Comparison of ENCODE assay signal across 21 cellular contexts in genomic region chr11:121540627-121541026, GRCh38.
A peak's percentile ranks its signal among the peaks of the same experiment; 100 is the strongest.
DNase-seq lines count a peak whose midpoint lies in the region; ATAC-seq and TF ChIP-seq lines count a peak whose summit lies in the region.
"Had no signal": no experiment of that assay in that cellular context is flagged by ENCODE, and none has a peak within 500 bp of the region (broad histone marks: within the 10 kb centered on the region; RNA-seq: fewer than 3 reads in every experiment).

No MANE protein-coding gene starts in this region.

- H3K9me3 ChIP-seq in mammary epithelial cell (replicated peaks; ENCODE audit: insufficient read depth, low read length) = no peaks in the 10 kb centered on the region
- H3K9me3 ChIP-seq: pancreas, vagina had no signal

- CTCF ChIA-PET in mammary epithelial cell (lab: Charles Lee; ENCODE audit: low non-redundant PET) = interaction anchor here (0.6 to 0.7 kb wide), 2 partner anchors 73 to 544 kb away, joined by 3 to 5 read pairs; no protein-coding TSS in a partner anchor

- 0% methylated on average over 3 of the region's 3 CpGs for WGBS in mammary epithelial cell (ENCODE audit: low coverage, missing lambda C conversion rate)

- ATAC-seq in stimulated activated naive CD8-positive, alpha-beta T cell treated with anti-CD3 and anti-CD28 coated beads, Interleukin-15, Interleukin-2, amounts not matched to agents 100 U/mL and 50 U/mL, for 24 hours = peak; percentile 72
- no peak for ATAC-seq in HG03378 (IDR thresholded peaks at IDR 0.05; ENCODE audit: unreplicated experiment)
- ATAC-seq: left colon; pancreas; stimulated activated naive B cell treated with anti-CD40 and anti-IgM and Interleukin-4, amounts not matched to agents 10 μg/mL and 1 μg/mL and 100 μg/mL, for 72 hours had no signal

- H3K27ac Mint-ChIP-seq in activated naive CD4-positive, alpha-beta T cell treated with anti-CD3 and anti-CD28 coated beads, Interleukin-2, amount 50 U/mL, for 24 hours = peak overlapping the region; percentile 75
- H3K27ac Mint-ChIP-seq: activated T-helper 1 cell treated with anti-CD3 and anti-CD28 coated beads, Interleukin-12 subunit alpha, Interleukin-12 subunit beta, Interleukin-2, Interleukin-4 antibody, amounts not matched to agents 30 ng/mL and 10 ng/mL and 1 ng/mL, durations not matched to agents 14 hours and 24 hours and 36 hours; dendritic cell treated with granulocyte-macrophage colony-stimulating factor and Interleukin-4, amounts not matched to agents 40 ng/mL and 50 ng/mL, for 4 days; H9; stimulated activated naive B cell treated with anti-CD40 and anti-IgM and Interleukin-4, amounts not matched to agents 10 μg/mL and 1 μg/mL and 100 μg/mL, for 72 hours had no signal

- in situ Hi-C loops in mammary epithelial cell (cut with MboI; ENCODE audit: low sequenced_read_pairs in 2 of 2) = loop anchor here in 1 of 2 donors (10.0 kb wide), 1 partner anchor 86 kb away; the partner anchor contains the start of genes SORL1 and SORL1-AS1

- H3K36me3 ChIP-seq in mammary epithelial cell (ENCODE audit: insufficient read depth, low read length) = no peaks in the 10 kb centered on the region
- H3K36me3 ChIP-seq: pancreas had no signal

- DNase-seq in activated naive CD4-positive, alpha-beta T cell (lab: John Stamatoyannopoulos, UW) = no peak
- peak; percentile 70 for DNase-seq in NCI-H1436 (lab: John Stamatoyannopoulos, UW)
- DNase-seq in mammary epithelial cell = peak; percentile 93
- DNase-seq in stimulated activated naive CD8-positive, alpha-beta T cell treated with anti-CD3 and anti-CD28 coated beads, Interleukin-15, Interleukin-2, amounts not matched to agents 100 U/mL and 50 U/mL, for 24 hours = no peak
- DNase-seq in NCI-H2081 (lab: John Stamatoyannopoulos, UW) = no peak
- DNase-seq in OCI-M1 (lab: John Stamatoyannopoulos, UW) = no peak
- DNase-seq: AML-193; H9; hippocampal formation; left colon; NCI-H1694 treated with DMSO at 0.1 percent for 48 hours; NCI-H774; pancreas; small intestine; stimulated activated naive B cell treated with anti-CD40 and anti-IgM and Interleukin-4, amounts not matched to agents 10 μg/mL and 1 μg/mL and 100 μg/mL, for 72 hours; T-helper 2 cell had no signal

- peaks cover 16% of the 10 kb centered on the region for H3K4me1 ChIP-seq in mammary epithelial cell (ENCODE audit: insufficient read depth, low read length)
- H3K4me1 ChIP-seq: pancreas, vagina had no signal

- H3K9me3 Mint-ChIP-seq in activated naive CD4-positive, alpha-beta T cell treated with anti-CD3 and anti-CD28 coated beads, Interleukin-2, amount 50 U/mL, for 24 hours = no peaks in the 10 kb centered on the region
- H3K9me3 Mint-ChIP-seq: activated T-helper 1 cell treated with anti-CD3 and anti-CD28 coated beads, Interleukin-12 subunit alpha, Interleukin-12 subunit beta, Interleukin-2, Interleukin-4 antibody, amounts not matched to agents 30 ng/mL and 10 ng/mL and 1 ng/mL, durations not matched to agents 14 hours and 24 hours and 36 hours; dendritic cell treated with granulocyte-macrophage colony-stimulating factor and Interleukin-4, amounts not matched to agents 40 ng/mL and 50 ng/mL, for 4 days; H9; stimulated activated naive B cell treated with anti-CD40 and anti-IgM and Interleukin-4, amounts not matched to agents 10 μg/mL and 1 μg/mL and 100 μg/mL, for 72 hours had no signal

- H2AFZ ChIP-seq in mammary epithelial cell (ENCODE audit: low read depth, low read length) = peak overlapping the region; percentile 53

- H3K36me3 Mint-ChIP-seq in activated naive CD4-positive, alpha-beta T cell treated with anti-CD3 and anti-CD28 coated beads, Interleukin-2, amount 50 U/mL, for 24 hours = peaks cover 20% of the 10 kb centered on the region

- dilution Hi-C loops in mammary epithelial cell (cut with HindIII; ENCODE audit: low sequenced_read_pairs) = no loop called here

- no peaks in the 10 kb centered on the region for H3K27me3 ChIP-seq in mammary epithelial cell (ENCODE audit: insufficient read depth, low read length)
- H3K27me3 ChIP-seq: vagina had no signal

- TF ChIP-seq CTCF in mammary epithelial cell (conservative IDR thresholded peaks at IDR 0.05 in 1 of 2, IDR thresholded peaks at IDR 0.05 in 1 of 2; ENCODE audit: extremely low read depth in 1 of 2, insufficient read depth in 1 of 2, low read depth in 1 of 2, low read length in 2 of 2) = no peak

- peak overlapping the region; percentile 80 for H3K27ac ChIP-seq in mammary epithelial cell (ENCODE audit: insufficient read depth, low read depth, low read length)
- H3K27ac ChIP-seq: pancreas, vagina had no signal

- intact Hi-C loops in mammary epithelial cell (cut with micrococcal nuclease) = loop anchor here (1.0 kb wide), 1 partner anchor 18 kb away; no protein-coding TSS in a partner anchor

- H3K4me2 ChIP-seq in mammary epithelial cell (ENCODE audit: insufficient read depth, low read depth, low read length) = peak overlapping the region; percentile 73

- peaks cover 78% of the 10 kb centered on the region for H3K4me1 Mint-ChIP-seq in activated naive CD4-positive, alpha-beta T cell treated with anti-CD3 and anti-CD28 coated beads, Interleukin-2, amount 50 U/mL, for 24 hours

- no peak overlapping the region for H3K4me3 ChIP-seq in mammary epithelial cell (replicated peaks in 1 of 3; ENCODE audit: insufficient read depth in 1 of 3, low read depth in 2 of 3, low read length in 3 of 3)
- H3K4me3 ChIP-seq: pancreas, vagina had no signal

- no peaks in the 10 kb centered on the region for H3K27me3 Mint-ChIP-seq in activated naive CD4-positive, alpha-beta T cell treated with anti-CD3 and anti-CD28 coated beads, Interleukin-2, amount 50 U/mL, for 24 hours
- H3K27me3 Mint-ChIP-seq: dendritic cell treated with granulocyte-macrophage colony-stimulating factor and Interleukin-4, amounts not matched to agents 40 ng/mL and 50 ng/mL, for 4 days; stimulated activated naive B cell treated with anti-CD40 and anti-IgM and Interleukin-4, amounts not matched to agents 10 μg/mL and 1 μg/mL and 100 μg/mL, for 72 hours had no signal

- no TSS peak for BruUV-seq in mammary epithelial cell (replicated peaks; lab: Mats Ljungman, UMichigan)

- H4K20me1 ChIP-seq in mammary epithelial cell (ENCODE audit: insufficient read depth, low read length) = no peaks in the 10 kb centered on the region

- H3K4me3 Mint-ChIP-seq in activated naive CD4-positive, alpha-beta T cell treated with anti-CD3 and anti-CD28 coated beads, Interleukin-2, amount 50 U/mL, for 24 hours = no peak overlapping the region
- H3K4me3 Mint-ChIP-seq: activated T-helper 1 cell treated with anti-CD3 and anti-CD28 coated beads, Interleukin-12 subunit alpha, Interleukin-12 subunit beta, Interleukin-2, Interleukin-4 antibody, amounts not matched to agents 30 ng/mL and 10 ng/mL and 1 ng/mL, durations not matched to agents 14 hours and 24 hours and 36 hours; dendritic cell treated with granulocyte-macrophage colony-stimulating factor and Interleukin-4, amounts not matched to agents 40 ng/mL and 50 ng/mL, for 4 days; H9; stimulated activated naive B cell treated with anti-CD40 and anti-IgM and Interleukin-4, amounts not matched to agents 10 μg/mL and 1 μg/mL and 100 μg/mL, for 72 hours had no signal

- H3K9ac ChIP-seq in mammary epithelial cell (ENCODE audit: insufficient read depth, low read length) = no peak overlapping the region

- no peaks in the 10 kb centered on the region for H3K79me2 ChIP-seq in mammary epithelial cell (ENCODE audit: insufficient read depth, low read length)

Comparison
In these comparisons a context has a peak if more than half of its experiments do, and no peak if none do; other contexts are left out.
1. DNase-seq: peak in NCI-H1436 (single experiment) and mammary epithelial cell (single experiment); none in activated naive CD4-positive, alpha-beta T cell (0 of 4), stimulated activated naive CD8-positive, alpha-beta T cell treated with anti-CD3 and anti-CD28 coated beads, Interleukin-15, Interleukin-2, amounts not matched to agents 100 U/mL and 50 U/mL, for 24 hours (single experiment), NCI-H2081 (0 of 2) and OCI-M1 (single experiment).